In genomic region chr11:129640671-129641070, GRCh38 we compare ENCODE assay signal across 14 cellular contexts.
A peak's percentile ranks its signal among the peaks of the same experiment; 100 is the strongest.
DNase-seq lines count a peak whose midpoint lies in the region; ATAC-seq and TF ChIP-seq lines count a peak whose summit lies in the region.
"Had no signal": no experiment of that assay in that cellular context is flagged by ENCODE, and none has a peak within 500 bp of the region (broad histone marks: within the 10 kb centered on the region; RNA-seq: fewer than 3 reads in every experiment).

No MANE protein-coding gene starts in this region.

- DNase-seq in activated CD4-positive, alpha-beta T cell treated with anti-CD3 and anti-CD28 coated beads, Interleukin-2, amount 10 ng/mL, durations not matched to agents 24 days and 14 days: no peak
- DNase-seq in activated CD4-positive, alpha-beta T cell treated with anti-CD3 and anti-CD28 coated beads, Interleukin-2, amount 10 ng/mL, durations not matched to agents 7 days and 5 days: no peak
- no peak for DNase-seq in RWPE2 (ENCODE audit: low spot score)
- no peak for DNase-seq in NCI-H1105 (lab: John Stamatoyannopoulos, UW)
- no peak for DNase-seq in retina
- DNase-seq in sciatic nerve (ENCODE audit: low spot score): no peak
- DNase-seq: COR-L47, KG1, NCI-H1105 treated with DMSO at 0.1 percent for 48 hours, NCI-H187 treated with DMSO at 0.1 percent for 48 hours, NCI-H446 treated with DMSO at 0.1 percent for 48 hours had no signal

- H3K4me3 ChIP-seq in HEK293 (ENCODE audit: low read depth, low read length) (no peak overlapping the region), RWPE2 (ENCODE audit: severe bottlenecking) (no peak overlapping the region), esophagus (ENCODE audit: low read depth in 1 of 2, low read length in 2 of 2) (no peak overlapping the region)
- H3K4me3 ChIP-seq: A549 had no signal

- POLR2A ChIA-PET in activated CD4-positive, alpha-beta T cell treated with anti-CD3 and anti-CD28 coated beads, Interleukin-2, amount 10 ng/mL, durations not matched to agents 7 days and 5 days (lab: Charles Lee): no interaction called here
- POLR2A ChIA-PET in HEK293 (lab: Yijun Ruan, JAX): no interaction called here

- peaks cover 14% of the 10 kb centered on the region for H3K9me3 Mint-ChIP-seq in activated CD4-positive, alpha-beta T cell treated with anti-CD3 and anti-CD28 coated beads, Interleukin-2, amount 10 ng/mL, durations not matched to agents 24 days and 14 days
- H3K9me3 Mint-ChIP-seq in activated CD4-positive, alpha-beta T cell treated with anti-CD3 and anti-CD28 coated beads, Interleukin-2, amount 10 ng/mL, durations not matched to agents 7 days and 5 days: peaks cover 2% of the 10 kb centered on the region

- peaks cover 7% of the 10 kb centered on the region for H3K36me3 Mint-ChIP-seq in activated CD4-positive, alpha-beta T cell treated with anti-CD3 and anti-CD28 coated beads, Interleukin-2, amount 10 ng/mL, durations not matched to agents 24 days and 14 days (ENCODE audit: low read depth)
- no peaks in the 10 kb centered on the region for H3K36me3 Mint-ChIP-seq in activated CD4-positive, alpha-beta T cell treated with anti-CD3 and anti-CD28 coated beads, Interleukin-2, amount 10 ng/mL, durations not matched to agents 7 days and 5 days (ENCODE audit: low read depth)

- H3K4me1 Mint-ChIP-seq in activated CD4-positive, alpha-beta T cell treated with anti-CD3 and anti-CD28 coated beads, Interleukin-2, amount 10 ng/mL, durations not matched to agents 24 days and 14 days: peaks cover 78% of the 10 kb centered on the region
- peaks cover 36% of the 10 kb centered on the region for H3K4me1 Mint-ChIP-seq in activated CD4-positive, alpha-beta T cell treated with anti-CD3 and anti-CD28 coated beads, Interleukin-2, amount 10 ng/mL, durations not matched to agents 7 days and 5 days

- H3K4me3 Mint-ChIP-seq in activated CD4-positive, alpha-beta T cell treated with anti-CD3 and anti-CD28 coated beads, Interleukin-2, amount 10 ng/mL, durations not matched to agents 24 days and 14 days: no peak overlapping the region
- no peak overlapping the region for H3K4me3 Mint-ChIP-seq in activated CD4-positive, alpha-beta T cell treated with anti-CD3 and anti-CD28 coated beads, Interleukin-2, amount 10 ng/mL, durations not matched to agents 7 days and 5 days

- peak overlapping the region; percentile 87 for H3K27ac Mint-ChIP-seq in activated CD4-positive, alpha-beta T cell treated with anti-CD3 and anti-CD28 coated beads, Interleukin-2, amount 10 ng/mL, durations not matched to agents 24 days and 14 days
- H3K27ac Mint-ChIP-seq in activated CD4-positive, alpha-beta T cell treated with anti-CD3 and anti-CD28 coated beads, Interleukin-2, amount 10 ng/mL, durations not matched to agents 7 days and 5 days: no peak overlapping the region

- no peak overlapping the region for H3K27ac ChIP-seq in HEK293 (ENCODE audit: extremely low read depth, low read depth, low read length)
- peak overlapping the region; percentile 97 for H3K27ac ChIP-seq in RWPE2 (ENCODE audit: poor library complexity, severe bottlenecking)
- H3K27ac ChIP-seq in esophagus (ENCODE audit: low read depth in 2 of 2, low read length in 1 of 2): peak overlapping the region; percentile 76 to 87

- 65 to 74% methylated on average over 5 of the region's 5 CpGs for WGBS in esophagus, 2 donors

- H3K27me3 ChIP-seq in RWPE2 (ENCODE audit: insufficient read depth, poor library complexity, severe bottlenecking) (no peaks in the 10 kb centered on the region), esophagus (ENCODE audit: control insufficient read depth in 1 of 2, insufficient read depth in 2 of 2, low read length in 2 of 2) (no peaks in the 10 kb centered on the region)

- CTCF ChIA-PET in activated CD4-positive, alpha-beta T cell treated with anti-CD3 and anti-CD28 coated beads, Interleukin-2, amount 10 ng/mL, durations not matched to agents 7 days and 5 days (lab: Charles Lee): no interaction called here
- CTCF ChIA-PET in HEK293 (lab: Yijun Ruan, JAX): interaction anchor here (1.1 kb wide), 1 partner anchor 13 kb away, joined by 3 read pairs; no protein-coding TSS in a partner anchor

- no peaks in the 10 kb centered on the region; the same call in 1 of the 2 replicates for H3K4me1 ChIP-seq in HEK293 (ENCODE audit: control insufficient read depth, insufficient read depth, low read length)
- H3K4me1 ChIP-seq in RWPE2 (ENCODE audit: insufficient read depth, poor library complexity, severe bottlenecking): peaks cover 77% of the 10 kb centered on the region
- H3K4me1 ChIP-seq in esophagus (ENCODE audit: control insufficient read depth in 2 of 2, insufficient read depth in 2 of 2, low read length in 1 of 2): peaks cover 2 to 9% of the 10 kb centered on the region in 2 donors

- no peaks in the 10 kb centered on the region for H3K36me3 ChIP-seq in HEK293 (ENCODE audit: control insufficient read depth in 2 of 2, insufficient read depth in 1 of 2, low read length in 2 of 2)
- H3K36me3 ChIP-seq in RWPE2 (ENCODE audit: low read depth): no peaks in the 10 kb centered on the region; the same call in 1 of the 2 replicates
- H3K36me3 ChIP-seq in esophagus (ENCODE audit: control insufficient read depth in 2 of 2, insufficient read depth in 2 of 2, low read length in 1 of 2): no peaks in the 10 kb centered on the region

- intact Hi-C loops in activated CD4-positive, alpha-beta T cell treated with anti-CD3 and anti-CD28 coated beads, Interleukin-2, amount 10 ng/mL, durations not matched to agents 24 days and 14 days (cut with micrococcal nuclease): loop anchor here (10.0 kb wide), 1 partner anchor 356 kb away; no protein-coding TSS in a partner anchor
- intact Hi-C loops in sciatic nerve (cut with DNase I): no loop called here

- no peak for TF ChIP-seq CTCF in HEK293 (tag by site-specific recombination; IDR thresholded peaks at IDR 0.05)
- TF ChIP-seq CTCF in RWPE2 (IDR thresholded peaks at IDR 0.05; ENCODE audit: poor library complexity, severe bottlenecking): no peak

- ATAC-seq in RWPE2 (ENCODE audit: low read depth) (no peak), sciatic nerve (no peak)
- ATAC-seq: A549 had no signal

- H3K9me3 ChIP-seq in HEK293 (ENCODE audit: control insufficient read depth, insufficient read depth, low read depth, low read length): no peaks in the 10 kb centered on the region
- H3K9me3 ChIP-seq in RWPE2 (ENCODE audit: severe bottlenecking): no peaks in the 10 kb centered on the region
- no peaks in the 10 kb centered on the region for H3K9me3 ChIP-seq in esophagus (ENCODE audit: control insufficient read depth in 2 of 2, insufficient read depth in 1 of 2, low read depth in 1 of 2, low read length in 1 of 2)
- H3K9me3 ChIP-seq: A549 had no signal

- no peaks in the 10 kb centered on the region for H3K27me3 Mint-ChIP-seq in activated CD4-positive, alpha-beta T cell treated with anti-CD3 and anti-CD28 coated beads, Interleukin-2, amount 10 ng/mL, durations not matched to agents 24 days and 14 days
- H3K27me3 Mint-ChIP-seq in activated CD4-positive, alpha-beta T cell treated with anti-CD3 and anti-CD28 coated beads, Interleukin-2, amount 10 ng/mL, durations not matched to agents 7 days and 5 days: no peaks in the 10 kb centered on the region

TF ChIP-seq in HEK293, 187 proteins besides CTCF, POLR2A, EP300 and RAD21:
- TF ChIP-seq ZBTB6 (tag by site-specific recombination; IDR thresholded peaks at IDR 0.05) (0 out of 2 replicates have a peak, but pooled peaks have one; percentile 39), TCF7L2 (IDR thresholded peaks at IDR 0.05; ENCODE audit: borderline replicate concordance, low read depth, low read length) (no peak), YY1 (tag by site-specific recombination; IDR thresholded peaks at IDR 0.05) (no peak)
TF ChIP-seq in HEK293: peak in this region for 1.
